ENCODE assay signal across 23 cellular contexts in the genomic region with DNA sequence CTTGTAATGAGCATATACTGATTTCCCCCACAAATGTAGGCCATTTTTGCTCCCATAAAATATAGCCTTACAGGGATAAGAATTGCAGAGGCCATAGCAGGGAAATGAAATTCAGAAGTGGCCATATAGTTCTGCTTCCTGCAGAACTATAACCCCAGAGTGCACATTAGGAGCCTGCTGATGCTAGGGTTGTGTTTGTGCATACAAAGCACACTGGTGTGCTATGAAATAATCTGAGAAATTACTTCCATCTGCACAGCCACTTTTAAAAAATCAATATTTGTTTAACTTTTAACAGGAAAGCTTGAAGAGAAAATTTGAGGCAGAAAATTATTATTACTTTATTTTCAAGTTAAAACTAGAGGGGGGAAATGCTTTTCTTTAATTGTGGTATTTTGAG.
A peak's percentile ranks its signal among the peaks of the same experiment; 100 is the strongest.
DNase-seq lines count a peak whose midpoint lies in the region; ATAC-seq and TF ChIP-seq lines count a peak whose summit lies in the region.
"Had no signal": no experiment of that assay in that cellular context is flagged by ENCODE, and none has a peak within 500 bp of the region (broad histone marks: within the 10 kb centered on the region; RNA-seq: fewer than 3 reads in every experiment).

No MANE protein-coding gene starts in this region.

- intact Hi-C loops in HCT116 (cut with micrococcal nuclease) (no loop called here), body of pancreas (cut with DNase I) (no loop called here), A673 (cut with micrococcal nuclease; ENCODE audit: unreplicated experiment) (no loop called here)

- H3K4me3 ChIP-seq in HCT116 (replicated peaks in 1 of 2; ENCODE audit: low read depth in 1 of 2, low read length in 2 of 2) (no peak overlapping the region), body of pancreas (no peak overlapping the region), A673 (ENCODE audit: low read depth, low read length, poor library complexity, severe bottlenecking) (no peak overlapping the region)
- H3K4me3 ChIP-seq: BLaER1, GM12878 had no signal

- H3K4me1 ChIP-seq in HCT116 (ENCODE audit: control insufficient read depth in 1 of 2, insufficient read depth in 2 of 2, low read length in 2 of 2) (no peaks in the 10 kb centered on the region), body of pancreas (peaks cover 12% of the 10 kb centered on the region), A673 (ENCODE audit: insufficient read depth, low read length, poor library complexity, severe bottlenecking) (no peaks in the 10 kb centered on the region)
- H3K4me1 ChIP-seq: BLaER1 had no signal

- TF ChIP-seq RAD21 in HCT116 (IDR thresholded peaks at IDR 0.05; ENCODE audit: low read depth), result no peak

- H3K9me3 ChIP-seq in HCT116 (ENCODE audit: control insufficient read depth in 1 of 2, insufficient read depth in 1 of 2, low read depth in 1 of 2, low read length in 2 of 2), result no peaks in the 10 kb centered on the region
- H3K9me3 ChIP-seq in body of pancreas, result no peaks in the 10 kb centered on the region
- no peaks in the 10 kb centered on the region for H3K9me3 ChIP-seq in A673 (ENCODE audit: low read depth, low read length, poor library complexity, severe bottlenecking)
- H3K9me3 ChIP-seq: BE2C, BLaER1 had no signal

- peak overlapping the region; percentile 10 for H2AFZ ChIP-seq in HCT116 (ENCODE audit: low read depth, low read length, poor library complexity, severe bottlenecking)

- TF ChIP-seq CTCF in HCT116 (IDR thresholded peaks at IDR 0.05 in 2 of 3, conservative IDR thresholded peaks at IDR 0.05 in 1 of 3; ENCODE audit: borderline replicate concordance in 1 of 3, insufficient read depth in 1 of 3, low read depth in 2 of 3, low read length in 2 of 3), result no peak
- no peak for TF ChIP-seq CTCF in body of pancreas (IDR thresholded peaks at IDR 0.05)
- no peak for TF ChIP-seq CTCF in A673 (conservative IDR thresholded peaks at IDR 0.05; ENCODE audit: low read depth, low read length)

- TF ChIP-seq POLR2A in HCT116 (IDR thresholded peaks at IDR 0.05; ENCODE audit: borderline replicate concordance, extremely low read depth, insufficient read depth, insufficient read length), result no peak
- no peak for TF ChIP-seq POLR2A in body of pancreas (IDR thresholded peaks at IDR 0.05)

- no peaks in the 10 kb centered on the region for H3K79me2 ChIP-seq in HCT116 (ENCODE audit: insufficient read depth, low read length)

- no peak overlapping the region for H3K4me2 ChIP-seq in HCT116 (ENCODE audit: low read length)
- H3K4me2 ChIP-seq: BLaER1 had no signal

- no peaks in the 10 kb centered on the region; the same call in 1 of the 2 replicates for H3K9me2 ChIP-seq in HCT116 (ENCODE audit: insufficient read depth)

- H4K20me1 ChIP-seq in HCT116 (ENCODE audit: insufficient read depth), result no peaks in the 10 kb centered on the region
- H4K20me1 ChIP-seq: BLaER1 had no signal

- BruUV-seq in HCT116 (replicated peaks; lab: Mats Ljungman, UMichigan), result no TSS peak
- BruUV-seq in A673 (replicated peaks; lab: Mats Ljungman, UMichigan), result no TSS peak

- DNase-seq in NCI-H2107 treated with DMSO at 0.1 percent for 48 hours (lab: John Stamatoyannopoulos, UW; ENCODE audit: unreplicated experiment) (peak; percentile 69), NCI-H2107 (lab: John Stamatoyannopoulos, UW) (no peak), HCT116 (ENCODE audit: low read depth, low spot score) (no peak), body of pancreas (no peak), Ammon's horn (ENCODE audit: low spot score) (no peak), A673 (ENCODE audit: low spot score) (no peak)
- DNase-seq: 8988T; AML-193; C1 segment of cervical spinal cord; CD4-positive, alpha-beta memory T cell; CD4-positive, CD25-positive, alpha-beta regulatory T cell; CD8-positive, alpha-beta memory T cell; COR-L47; DMS 273 treated with DMSO at 0.1 percent for 48 hours; DMS153; DMS53; DMS79; DND-41; EL; GDM1 had no signal

- ATAC-seq in HCT116 (no peak), body of pancreas (peak; percentile 33)
- ATAC-seq: GM12878 had no signal

- H3K36me3 ChIP-seq in HCT116 (ENCODE audit: control insufficient read depth in 1 of 2, insufficient read depth in 2 of 2, low read length in 2 of 2) (no peaks in the 10 kb centered on the region), body of pancreas (replicated peaks in 1 of 2; ENCODE audit: insufficient read depth in 1 of 2, low read depth in 2 of 2) (no peaks in the 10 kb centered on the region), A673 (ENCODE audit: insufficient read depth, low read length, poor library complexity, severe bottlenecking) (no peaks in the 10 kb centered on the region)
- H3K36me3 ChIP-seq: BE2C, BLaER1 had no signal

- H3K27ac ChIP-seq in HCT116 (ENCODE audit: low read depth, low read length) (no peak overlapping the region), body of pancreas (peak overlapping the region in 2 of 4 donors; percentile 9 to 51), A673 (ENCODE audit: low read depth, low read length, poor library complexity, severe bottlenecking) (no peak overlapping the region)
- H3K27ac ChIP-seq: BLaER1 had no signal

- H3K27me3 ChIP-seq in HCT116 (ENCODE audit: insufficient read depth, low read length) (no peaks in the 10 kb centered on the region), body of pancreas (no peaks in the 10 kb centered on the region), A673 (replicated peaks; ENCODE audit: insufficient read depth, low read depth, low read length, poor library complexity) (no peaks in the 10 kb centered on the region)
- H3K27me3 ChIP-seq: BE2C, BLaER1 had no signal

- H3K9ac ChIP-seq in HCT116 (ENCODE audit: low read length), result no peak overlapping the region
- H3K9ac ChIP-seq: BLaER1 had no signal

- POLR2A ChIA-PET in HCT116 (lab: Charles Lee), result no interaction called here
- POLR2A ChIA-PET in A673 (lab: Charles Lee; ENCODE audit: low non-redundant PET), result no interaction called here

- CTCF ChIA-PET in HCT116 (lab: Charles Lee), result no interaction called here
- CTCF ChIA-PET in A673 (lab: Charles Lee), result no interaction called here

- RAD21 ChIA-PET in HCT116 (lab: Charles Lee; ENCODE audit: low non-redundant PET in 1 of 2, low total read pairs in 2 of 2, uncharacterized antibody in 2 of 2, unreplicated experiment in 2 of 2), result no interaction called here

TF ChIP-seq in HCT116, 20 proteins besides CTCF, POLR2A, EP300 and RAD21:
- TF ChIP-seq TCF7L2 (IDR thresholded peaks at IDR 0.05; ENCODE audit: borderline replicate concordance, extremely low read depth, insufficient read depth, insufficient read length), result no peak
- TF ChIP-seq YY1 (IDR thresholded peaks at IDR 0.05; ENCODE audit: extremely low read depth, insufficient replicate concordance, low read depth, low read length), result no peak
- no peak for TF ChIP-seq EGR1 (IDR thresholded peaks at IDR 0.05; ENCODE audit: low read depth)
- TF ChIP-seq JUND (IDR thresholded peaks at IDR 0.05), result no peak
- TF ChIP-seq, protein P1, sequence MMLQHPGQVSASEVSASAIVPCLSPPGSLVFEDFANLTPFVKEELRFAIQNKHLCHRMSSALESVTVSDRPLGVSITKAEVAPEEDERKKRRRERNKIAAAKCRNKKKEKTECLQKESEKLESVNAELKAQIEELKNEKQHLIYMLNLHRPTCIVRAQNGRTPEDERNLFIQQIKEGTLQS (IDR thresholded peaks at IDR 0.05), result no peak
- TF ChIP-seq ELF1 (IDR thresholded peaks at IDR 0.05; ENCODE audit: borderline replicate concordance, low read depth), result no peak
- no peak for TF ChIP-seq EZH2phosphoT487 (IDR thresholded peaks at IDR 0.05; ENCODE audit: borderline replicate concordance)
- no peak for TF ChIP-seq SP1 (IDR thresholded peaks at IDR 0.05; ENCODE audit: low read depth)
- no peak for TF ChIP-seq EZH2 (IDR thresholded peaks at IDR 0.05)
- no peak for TF ChIP-seq ZNF274 (IDR thresholded peaks at IDR 0.05; ENCODE audit: low read depth, low read length)
- TF ChIP-seq, protein P2, sequence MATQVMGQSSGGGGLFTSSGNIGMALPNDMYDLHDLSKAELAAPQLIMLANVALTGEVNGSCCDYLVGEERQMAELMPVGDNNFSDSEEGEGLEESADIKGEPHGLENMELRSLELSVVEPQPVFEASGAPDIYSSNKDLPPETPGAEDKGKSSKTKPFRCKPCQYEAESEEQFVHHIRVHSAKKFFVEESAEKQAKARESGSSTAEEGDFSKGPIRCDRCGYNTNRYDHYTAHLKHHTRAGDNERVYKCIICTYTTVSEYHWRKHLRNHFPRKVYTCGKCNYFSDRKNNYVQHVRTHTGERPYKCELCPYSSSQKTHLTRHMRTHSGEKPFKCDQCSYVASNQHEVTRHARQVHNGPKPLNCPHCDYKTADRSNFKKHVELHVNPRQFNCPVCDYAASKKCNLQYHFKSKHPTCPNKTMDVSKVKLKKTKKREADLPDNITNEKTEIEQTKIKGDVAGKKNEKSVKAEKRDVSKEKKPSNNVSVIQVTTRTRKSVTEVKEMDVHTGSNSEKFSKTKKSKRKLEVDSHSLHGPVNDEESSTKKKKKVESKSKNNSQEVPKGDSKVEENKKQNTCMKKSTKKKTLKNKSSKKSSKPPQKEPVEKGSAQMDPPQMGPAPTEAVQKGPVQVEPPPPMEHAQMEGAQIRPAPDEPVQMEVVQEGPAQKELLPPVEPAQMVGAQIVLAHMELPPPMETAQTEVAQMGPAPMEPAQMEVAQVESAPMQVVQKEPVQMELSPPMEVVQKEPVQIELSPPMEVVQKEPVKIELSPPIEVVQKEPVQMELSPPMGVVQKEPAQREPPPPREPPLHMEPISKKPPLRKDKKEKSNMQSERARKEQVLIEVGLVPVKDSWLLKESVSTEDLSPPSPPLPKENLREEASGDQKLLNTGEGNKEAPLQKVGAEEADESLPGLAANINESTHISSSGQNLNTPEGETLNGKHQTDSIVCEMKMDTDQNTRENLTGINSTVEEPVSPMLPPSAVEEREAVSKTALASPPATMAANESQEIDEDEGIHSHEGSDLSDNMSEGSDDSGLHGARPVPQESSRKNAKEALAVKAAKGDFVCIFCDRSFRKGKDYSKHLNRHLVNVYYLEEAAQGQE (IDR thresholded peaks at IDR 0.05; ENCODE audit: low read depth), result no peak
TF ChIP-seq in HCT116: peak in this region for 0.
